23 cellular contexts compared by ENCODE assay signal in genomic region chr2:11096591-11096990, GRCh38.
"Had no signal": no experiment of that assay in that cellular context is flagged by ENCODE, and none has a peak within 500 bp of the region (broad histone marks: within the 10 kb centered on the region; RNA-seq: fewer than 3 reads in every experiment).

No MANE protein-coding gene starts in this region.

- H3K4me3 ChIP-seq: body of pancreas, gastroesophageal sphincter, heart right ventricle had no signal

- DNase-seq: activated CD4-positive, alpha-beta memory T cell treated with anti-CD3 and anti-CD28 coated beads, Interleukin-2, amount 10 ng/mL, durations not matched to agents 7 days and 5 days; activated CD4-positive, alpha-beta T cell treated with anti-CD3 and anti-CD28 coated beads for 1 hour; activated CD4-positive, alpha-beta T cell treated with anti-CD3 and anti-CD28 coated beads for 4 hours; activated CD4-positive, alpha-beta T cell treated with anti-CD3 and anti-CD28 coated beads, Interleukin-2, amount 10 ng/mL, durations not matched to agents 7 days and 5 days; activated CD4-positive, alpha-beta T cell treated with anti-CD3 and anti-CD28 coated beads, Interleukin-2, amount 50 U/mL, for 4 hours; activated gamma-delta T cell treated with Interleukin-2 at 50 U/mL for 16 hours; activated naive CD4-positive, alpha-beta T cell treated with anti-CD3 and anti-CD28 coated beads, Interleukin-2, amount 50 U/mL, for 16 hours; activated naive CD4-positive, alpha-beta T cell treated with Interleukin-2 at 50 U/mL for 16 hours; activated T-cell treated with anti-CD3 and anti-CD28 coated beads, Interleukin-2, amount 50 U/mL, for 1 hour; activated T-cell treated with anti-CD3 and anti-CD28 coated beads, Interleukin-2, amount 50 U/mL, for 48 hours; body of pancreas; cortex of kidney; effector memory CD4-positive, alpha-beta T cell; endodermal cell; foreskin melanocyte; T-helper 2 cell had no signal

- H3K36me3 ChIP-seq: gastroesophageal sphincter, heart right ventricle had no signal

- H3K27ac ChIP-seq: body of pancreas, gastroesophageal sphincter, heart right ventricle, VCaP had no signal

- H3K27me3 ChIP-seq: body of pancreas had no signal

- H3K4me1 Mint-ChIP-seq: activated CD4-positive, alpha-beta memory T cell treated with anti-CD3 and anti-CD28 coated beads, Interleukin-2, amount 10 ng/mL, durations not matched to agents 7 days and 5 days; activated CD4-positive, alpha-beta T cell treated with anti-CD3 and anti-CD28 coated beads, Interleukin-2, amount 10 ng/mL, durations not matched to agents 7 days and 5 days; WTC11 had no signal

- H3K9me3 ChIP-seq: body of pancreas, gastroesophageal sphincter, heart right ventricle had no signal

- H3K36me3 Mint-ChIP-seq: activated naive CD8-positive, alpha-beta T cell; WTC11 had no signal

- H3K4me3 Mint-ChIP-seq: activated CD4-positive, alpha-beta memory T cell treated with anti-CD3 and anti-CD28 coated beads, Interleukin-2, amount 10 ng/mL, durations not matched to agents 7 days and 5 days; activated CD4-positive, alpha-beta T cell treated with anti-CD3 and anti-CD28 coated beads, Interleukin-2, amount 10 ng/mL, durations not matched to agents 7 days and 5 days; activated naive CD8-positive, alpha-beta T cell; activated T-helper 1 cell treated with anti-CD3 and anti-CD28 coated beads, Interleukin-12 subunit alpha, Interleukin-12 subunit beta, Interleukin-2, Interleukin-4 antibody, amounts not matched to agents 30 ng/mL and 10 ng/mL and 1 ng/mL, durations not matched to agents 14 hours and 24 hours and 36 hours; endodermal cell; WTC11 had no signal

- H3K27ac Mint-ChIP-seq: activated CD4-positive, alpha-beta memory T cell treated with anti-CD3 and anti-CD28 coated beads, Interleukin-2, amount 10 ng/mL, durations not matched to agents 7 days and 5 days; activated CD4-positive, alpha-beta T cell treated with anti-CD3 and anti-CD28 coated beads, Interleukin-2, amount 10 ng/mL, durations not matched to agents 7 days and 5 days; activated naive CD8-positive, alpha-beta T cell; activated T-helper 1 cell treated with anti-CD3 and anti-CD28 coated beads, Interleukin-12 subunit alpha, Interleukin-12 subunit beta, Interleukin-2, Interleukin-4 antibody, amounts not matched to agents 30 ng/mL and 10 ng/mL and 1 ng/mL, durations not matched to agents 14 hours and 24 hours and 36 hours; activated T-helper 2 cell treated with anti-CD3 and anti-CD28 coated beads, Interferon-gamma antibody, Interleukin-2, Interleukin-4, amounts not matched to agents 10 μg/mL and 5 μg/mL and 100 μg/mL, durations not matched to agents 14 hours and 24 hours and 36 hours; endodermal cell; WTC11 had no signal

- H3K9me3 Mint-ChIP-seq: activated CD4-positive, alpha-beta memory T cell treated with anti-CD3 and anti-CD28 coated beads, Interleukin-2, amount 10 ng/mL, durations not matched to agents 7 days and 5 days; activated T-helper 1 cell treated with anti-CD3 and anti-CD28 coated beads, Interleukin-12 subunit alpha, Interleukin-12 subunit beta, Interleukin-2, Interleukin-4 antibody, amounts not matched to agents 30 ng/mL and 10 ng/mL and 1 ng/mL, durations not matched to agents 14 hours and 24 hours and 36 hours; endodermal cell; WTC11 had no signal

- H3K4me1 ChIP-seq: body of pancreas, gastroesophageal sphincter had no signal
